ENCODE assay signal across 1 cellular context in genomic region chr11:45899086-45899447, GRCh38.
TF ChIP-seq lines count a peak whose summit lies in the region.

No MANE protein-coding gene starts in this region.

TF ChIP-seq in HepG2, 621 proteins besides CTCF, POLR2A, EP300 and RAD21:
- TF ChIP-seq SRSF4 (IDR thresholded peaks at IDR 0.05; ENCODE audit: low read depth, low read length, poor library complexity, severe bottlenecking): no peak
- TF ChIP-seq USF2 (IDR thresholded peaks at IDR 0.05; ENCODE audit: low read depth, low read length): no peak
- TF ChIP-seq USF2 (CRISPR knock-in tag; IDR thresholded peaks at IDR 0.05; ENCODE audit: borderline replicate concordance): no peak
- TF ChIP-seq ZNF883 (CRISPR knock-in tag; IDR thresholded peaks at IDR 0.05; ENCODE audit: not compliant biosample characterization): peak; percentile 29
- TF ChIP-seq ZNF614 (CRISPR knock-in tag; IDR thresholded peaks at IDR 0.05; ENCODE audit: borderline replicate concordance): no peak
